ENCODE assay signal across 9 cellular contexts in genomic region chr9:33498387-33498786, GRCh38. TPM values are rescaled to one million over a fixed set of nuclear protein-coding genes. Genes with fewer than 3 reads are reported as not detected.
DNase-seq lines count a peak whose midpoint lies in the region; FAIRE-seq and TF ChIP-seq lines count a peak whose summit lies in the region.
"Had no signal": no experiment of that assay in that cellular context is flagged by ENCODE, and none has a peak within 500 bp of the region (broad histone marks: within the 10 kb centered on the region; RNA-seq: fewer than 3 reads in every experiment).

No MANE protein-coding gene starts in this region.

- peaks cover 6% of the 10 kb centered on the region for H3K27me3 Mint-ChIP-seq in activated CD4-positive, alpha-beta memory T cell treated with anti-CD3 and anti-CD28 coated beads, Interleukin-2, amount 10 ng/mL, durations not matched to agents 7 days and 5 days

- H3K4me1 ChIP-seq in transverse colon = no peaks in the 10 kb centered on the region

- TF ChIP-seq CTCF in AG10803 (conservative IDR thresholded peaks at IDR 0.05; ENCODE audit: low read length) = peak; percentile 50
- TF ChIP-seq CTCF in GM12872 (IDR thresholded peaks at IDR 0.05; ENCODE audit: insufficient read depth, low read depth, low read length) = 0 out of 3 replicates have a peak, but pooled peaks have one; percentile 9
- peak in 1 of 5 experiments; percentile 10 for TF ChIP-seq CTCF in transverse colon (IDR thresholded peaks at IDR 0.05)

- TF ChIP-seq EP300 in transverse colon (IDR thresholded peaks at IDR 0.05; ENCODE audit: low read depth) = no peak

- H3K36me3 Mint-ChIP-seq in activated CD4-positive, alpha-beta memory T cell treated with anti-CD3 and anti-CD28 coated beads, Interleukin-2, amount 10 ng/mL, durations not matched to agents 7 days and 5 days (ENCODE audit: low read depth) = no peaks in the 10 kb centered on the region

- no peak overlapping the region for H3K4me3 ChIP-seq in AG10803 (ENCODE audit: low read length)
- no peak overlapping the region for H3K4me3 ChIP-seq in transverse colon

- no peaks in the 10 kb centered on the region for H3K9me3 Mint-ChIP-seq in activated CD4-positive, alpha-beta memory T cell treated with anti-CD3 and anti-CD28 coated beads, Interleukin-2, amount 10 ng/mL, durations not matched to agents 7 days and 5 days

- POLR2A ChIA-PET in activated CD4-positive, alpha-beta memory T cell treated with anti-CD3 and anti-CD28 coated beads, Interleukin-2, amount 10 ng/mL, durations not matched to agents 7 days and 5 days (lab: Charles Lee) = no interaction called here

- 71 to 91% methylated on average over 1 of the region's 1 CpG for WGBS in transverse colon (ENCODE audit: low coverage in 1 of 2), 2 donors

- TF ChIP-seq POLR2A in transverse colon (IDR thresholded peaks at IDR 0.05) = no peak

- intact Hi-C loops in transverse colon (cut with DNase I; ENCODE audit: low total_unique reads) = no loop called here

- CTCF ChIA-PET in activated CD4-positive, alpha-beta memory T cell treated with anti-CD3 and anti-CD28 coated beads, Interleukin-2, amount 10 ng/mL, durations not matched to agents 7 days and 5 days (lab: Charles Lee) = interaction anchor here (1.0 to 1.8 kb wide), 2 partner anchors 12 to 123 kb away, joined by 4 to 5 read pairs; no protein-coding TSS in a partner anchor

- DNase-seq in AG10803 (ENCODE audit: low read depth) (peak; percentile 22), RCC 7860 (ENCODE audit: low spot score) (no peak), frontal cortex (ENCODE audit: low spot score in 2 of 2) (no peak), retina (no peak), transverse colon (no peak)
- DNase-seq in activated CD4-positive, alpha-beta memory T cell treated with anti-CD3 and anti-CD28 coated beads, Interleukin-2, amount 10 ng/mL, durations not matched to agents 7 days and 5 days = no peak
- DNase-seq in activated CD4-positive, CD25-positive, alpha-beta regulatory T cell treated with anti-CD3 and anti-CD28 coated beads, Interleukin-2, amount 50 U/mL, for 72 hours = no peak
- DNase-seq: stimulated activated CD4-positive, alpha-beta T cell treated with anti-CD3 and anti-CD28 coated beads, Interleukin-12 subunit alpha, Interleukin-12 subunit beta, amount 100 ng/mL, for 4 hours had no signal

- no peaks in the 10 kb centered on the region for H3K36me3 ChIP-seq in transverse colon

- H3K9me3 ChIP-seq in transverse colon = no peaks in the 10 kb centered on the region

- no peaks in the 10 kb centered on the region for H3K27me3 ChIP-seq in transverse colon

- H3K27ac ChIP-seq in transverse colon = no peak overlapping the region

- H3K27ac Mint-ChIP-seq in activated CD4-positive, alpha-beta memory T cell treated with anti-CD3 and anti-CD28 coated beads, Interleukin-2, amount 10 ng/mL, durations not matched to agents 7 days and 5 days = no peak overlapping the region

- H3K4me3 Mint-ChIP-seq in activated CD4-positive, alpha-beta memory T cell treated with anti-CD3 and anti-CD28 coated beads, Interleukin-2, amount 10 ng/mL, durations not matched to agents 7 days and 5 days = no peak overlapping the region

- in situ Hi-C loops in transverse colon (cut with MboI; ENCODE audit: low pct_ligation_motif_present in 1 of 4, low pct_unique_long_range_greater_than_20kb in 1 of 4, low sequenced_read_pairs in 3 of 4) = no loop called here

- FAIRE-seq in RCC 7860 (lab: Jason Lieb, UNC) = peak; percentile 87
- peak; percentile 95 for FAIRE-seq in frontal cortex (lab: Jason Lieb, UNC)

- H3K4me1 Mint-ChIP-seq in activated CD4-positive, alpha-beta memory T cell treated with anti-CD3 and anti-CD28 coated beads, Interleukin-2, amount 10 ng/mL, durations not matched to agents 7 days and 5 days = no peaks in the 10 kb centered on the region

RNA-seq across cellular contexts. Expression of gene NOL6, which starts 24.7 kb away (rescaled TPM):
- total RNA-seq in frontal cortex (13.9 TPM), transverse colon (10 to 100 TPM in 3 of 4 donors, 1 to 10 TPM in 1; 8.9 to 29.1 (median 12.7) TPM)
- total RNA-seq in activated CD4-positive, alpha-beta memory T cell treated with anti-CD3 and anti-CD28 coated beads, Interleukin-2, amount 10 ng/mL, durations not matched to agents 7 days and 5 days = 10 to 100 TPM; 21.6 to 22.4 TPM

RNA-seq across cellular contexts. Expression of gene ANKRD18B, which starts 25.7 kb away (rescaled TPM):
- not detected for total RNA-seq in frontal cortex
- 1 to 10 TPM; 1.1 to 2.1 TPM for total RNA-seq in activated CD4-positive, alpha-beta memory T cell treated with anti-CD3 and anti-CD28 coated beads, Interleukin-2, amount 10 ng/mL, durations not matched to agents 7 days and 5 days
- not detected for total RNA-seq in transverse colon

RNA-seq across cellular contexts. Expression of gene AQP3, which starts 51.0 kb away (rescaled TPM):
- total RNA-seq in frontal cortex (not detected), transverse colon (10 to 100 TPM in 3 of 4 donors, 1 to 10 TPM in 1; 7.1 to 15.3 (median 12.4) TPM)
- total RNA-seq in activated CD4-positive, alpha-beta memory T cell treated with anti-CD3 and anti-CD28 coated beads, Interleukin-2, amount 10 ng/mL, durations not matched to agents 7 days and 5 days = 100 to 1,000 TPM; 162 to 167 TPM

Comparison
In these comparisons a context has a peak if more than half of its experiments do, and no peak if none do; other contexts are left out.
1. RNA of gene AQP3, which starts 51.0 kb away (total RNA-seq): 162 to 167 TPM in activated CD4-positive, alpha-beta memory T cell treated with anti-CD3 and anti-CD28 coated beads, Interleukin-2, amount 10 ng/mL, durations not matched to agents 7 days and 5 days; 7.1 to 15.3 TPM in transverse colon and not detected in frontal cortex (single experiment); every median in the first group is over 4 times any median in the second.